32 cellular contexts compared by ENCODE assay signal in the genomic region with DNA sequence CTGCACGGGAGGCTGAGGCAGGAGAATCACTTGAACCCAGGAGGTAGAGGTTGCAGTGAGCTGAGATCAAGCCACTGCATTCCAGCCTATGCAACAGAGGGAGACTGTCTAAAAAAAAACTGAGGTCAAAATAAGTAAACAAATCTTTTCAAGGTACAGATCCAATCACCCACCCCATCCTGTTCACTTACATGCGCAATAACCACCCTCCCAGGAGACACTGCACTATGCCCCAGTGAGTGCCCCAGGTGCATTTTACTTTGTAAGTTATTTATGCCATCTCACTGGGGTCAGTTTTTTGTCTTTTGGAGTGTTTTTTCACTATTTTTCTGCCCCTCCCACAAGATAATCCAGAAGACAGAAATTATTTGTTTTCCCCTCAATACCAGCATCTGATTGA.
"Had no signal": no experiment of that assay in that cellular context is flagged by ENCODE, and none has a peak within 500 bp of the region (broad histone marks: within the 10 kb centered on the region; RNA-seq: fewer than 3 reads in every experiment).

No MANE protein-coding gene starts in this region.

- H3K27ac Mint-ChIP-seq: activated CD4-positive, alpha-beta memory T cell treated with anti-CD3 and anti-CD28 coated beads, Interleukin-2, amount 10 ng/mL, durations not matched to agents 7 days and 5 days; activated CD4-positive, alpha-beta T cell treated with anti-CD3 and anti-CD28 coated beads for 36 hours; activated naive CD4-positive, alpha-beta T cell treated with anti-CD3 and anti-CD28 coated beads, Interleukin-2, amount 10 ng/mL, durations not matched to agents 7 days and 5 days; activated naive CD8-positive, alpha-beta T cell treated with anti-CD3 and anti-CD28 coated beads, Interleukin-2, amount 10 ng/mL, durations not matched to agents 7 days and 5 days; activated T-cell treated with anti-CD3 and anti-CD28 coated beads, Interleukin-2, amount 50 U/mL, for 72 hours; activated T-helper 2 cell treated with anti-CD3 and anti-CD28 coated beads, Interferon-gamma antibody, Interleukin-2, Interleukin-4, amounts not matched to agents 10 μg/mL and 5 μg/mL and 100 μg/mL, durations not matched to agents 14 hours and 24 hours and 36 hours; T-helper 1 cell treated with Interleukin-12 subunit alpha and Interleukin-12 subunit beta and Interleukin-4 antibody, amounts not matched to agents 30 μg/mL and 1 μg/mL, for 36 hours had no signal

- H3K27me3 ChIP-seq: breast epithelium, MG63, SJCRH30 had no signal

- DNase-seq: activated CD4-positive, alpha-beta memory T cell treated with anti-CD3 and anti-CD28 coated beads, Interleukin-2, amount 10 ng/mL, durations not matched to agents 7 days and 5 days; activated CD4-positive, alpha-beta T cell treated with anti-CD3 and anti-CD28 coated beads for 36 hours; activated CD4-positive, alpha-beta T cell treated with anti-CD3 and anti-CD28 coated beads, Interleukin-2, amount 50 U/mL, for 1 hour; activated CD4-positive, CD25-positive, alpha-beta regulatory T cell; activated gamma-delta T cell treated with Interleukin-2 at 50 U/mL for 16 hours; activated naive CD4-positive, alpha-beta T cell treated with anti-CD3 and anti-CD28 coated beads, Interleukin-2, amount 10 ng/mL, durations not matched to agents 7 days and 5 days; activated naive CD8-positive, alpha-beta T cell treated with anti-CD3 and anti-CD28 coated beads, Interleukin-2, amount 10 ng/mL, durations not matched to agents 7 days and 5 days; activated T-cell treated with anti-CD3 and anti-CD28 coated beads for 4 hours; activated T-cell treated with anti-CD3 and anti-CD28 coated beads, Interleukin-2, amount 50 U/mL, for 72 hours; aorta; caudate nucleus; MG63; MV-4-11; NCI-H1105; NCI-H1436; NCI-H1694 treated with DMSO at 0.1 percent for 48 hours; NCI-H2029 treated with DMSO at 0.1 percent for 48 hours; NCI-H345; NCI-H510A; NCI-H526 treated with DMSO at 0.1 percent for 48 hours; NCI-H82; OCI-M1; Right ventricle myocardium superior; SJCRH30; SK-N-SH; SW 1271; T-helper 9 cell had no signal

- ATAC-seq: activated CD4-positive, alpha-beta T cell treated with anti-CD3 and anti-CD28 coated beads for 36 hours; activated T-cell treated with anti-CD3 and anti-CD28 coated beads, Interleukin-2, amount 50 U/mL, for 72 hours; Panc1 had no signal

- H3K27ac ChIP-seq: breast epithelium, RWPE1, SJCRH30 had no signal

- H3K27me3 Mint-ChIP-seq: activated CD4-positive, alpha-beta memory T cell treated with anti-CD3 and anti-CD28 coated beads, Interleukin-2, amount 10 ng/mL, durations not matched to agents 7 days and 5 days; activated CD4-positive, alpha-beta T cell treated with anti-CD3 and anti-CD28 coated beads for 36 hours; activated naive CD8-positive, alpha-beta T cell treated with anti-CD3 and anti-CD28 coated beads, Interleukin-2, amount 10 ng/mL, durations not matched to agents 7 days and 5 days had no signal

- H3K4me2 ChIP-seq: SK-N-SH had no signal

- H3K4me1 ChIP-seq: breast epithelium, SJCRH30 had no signal

- H3K4me3 ChIP-seq: breast epithelium, MG63, SJCRH30 had no signal

- H3K36me3 ChIP-seq: breast epithelium, MG63, SJCRH30 had no signal

- H3K9me3 ChIP-seq: breast epithelium, SJCRH30, SK-N-SH had no signal

- H3K4me3 Mint-ChIP-seq: activated CD4-positive, alpha-beta memory T cell treated with anti-CD3 and anti-CD28 coated beads, Interleukin-2, amount 10 ng/mL, durations not matched to agents 7 days and 5 days; activated CD4-positive, alpha-beta T cell treated with anti-CD3 and anti-CD28 coated beads for 36 hours; activated naive CD4-positive, alpha-beta T cell treated with anti-CD3 and anti-CD28 coated beads, Interleukin-2, amount 10 ng/mL, durations not matched to agents 7 days and 5 days; activated naive CD8-positive, alpha-beta T cell treated with anti-CD3 and anti-CD28 coated beads, Interleukin-2, amount 10 ng/mL, durations not matched to agents 7 days and 5 days; activated T-cell treated with anti-CD3 and anti-CD28 coated beads, Interleukin-2, amount 50 U/mL, for 72 hours; T-helper 1 cell treated with Interleukin-12 subunit alpha and Interleukin-12 subunit beta and Interleukin-4 antibody, amounts not matched to agents 30 μg/mL and 1 μg/mL, for 36 hours had no signal

- H3K9ac ChIP-seq: SK-N-SH had no signal
